Comparison of ENCODE assay signal across 15 cellular contexts in the genomic region with DNA sequence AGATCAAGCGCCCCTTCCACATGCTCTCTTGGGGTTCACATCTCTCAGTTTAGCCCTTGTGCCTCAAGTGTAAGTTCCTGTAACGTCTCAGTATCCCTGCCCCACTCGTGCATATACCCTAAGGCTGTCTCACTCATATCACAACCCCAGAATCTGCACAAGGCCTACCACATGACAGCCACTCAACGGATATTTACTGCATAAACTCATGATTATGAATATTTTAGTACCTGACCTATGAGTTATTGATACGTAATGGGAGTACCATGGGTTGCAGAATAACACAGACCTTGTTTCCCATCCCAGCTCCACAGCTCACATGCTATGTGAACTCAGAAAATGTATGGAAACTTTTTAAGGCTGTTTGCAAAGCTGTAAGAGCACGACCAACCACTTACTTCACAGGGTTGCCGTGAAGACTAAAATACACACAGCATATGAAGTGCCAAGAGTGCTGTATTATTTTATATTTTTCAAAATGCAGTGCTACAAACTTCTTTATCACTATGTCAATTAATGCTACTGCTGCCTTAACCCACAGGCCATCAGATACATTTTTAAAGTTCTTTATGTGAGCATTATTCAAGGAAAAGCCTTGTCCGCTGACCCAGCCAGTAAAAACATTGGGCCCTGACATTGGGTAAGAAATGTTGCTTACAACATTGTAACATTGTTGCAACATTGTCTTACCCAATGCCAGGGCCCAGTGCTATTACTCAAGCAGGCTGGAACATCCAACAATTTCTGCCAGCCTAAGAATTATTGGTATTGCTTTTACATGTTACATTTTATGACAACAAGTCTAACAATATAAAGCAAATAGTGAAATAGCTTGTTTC.
A peak's percentile ranks its signal among the peaks of the same experiment; 100 is the strongest.
DNase-seq lines count a peak whose midpoint lies in the region; ATAC-seq and TF ChIP-seq lines count a peak whose summit lies in the region.
"Had no signal": no experiment of that assay in that cellular context is flagged by ENCODE, and none has a peak within 500 bp of the region (broad histone marks: within the 10 kb centered on the region; RNA-seq: fewer than 3 reads in every experiment).

No MANE protein-coding gene starts in this region.

- peaks cover 2% of the 10 kb centered on the region for H3K36me3 Mint-ChIP-seq in central memory CD8-positive, alpha-beta T cell (ENCODE audit: insufficient read depth)

- H3K36me3 ChIP-seq in lung (ENCODE audit: control insufficient read depth in 2 of 2, insufficient read depth in 2 of 2, low read length in 2 of 2) (no peaks in the 10 kb centered on the region), thoracic aorta (no peaks in the 10 kb centered on the region)

- WGBS in lung, 2 donors: 56 to 70% methylated on average over 8 of the region's 8 CpGs

- H3K27me3 ChIP-seq in lung (ENCODE audit: control insufficient read depth, insufficient read depth) (no peaks in the 10 kb centered on the region), thoracic aorta (replicated peaks; ENCODE audit: insufficient read depth) (no peaks in the 10 kb centered on the region)

- DNase-seq in MV-4-11 (lab: John Stamatoyannopoulos, UW) (peak; percentile 88), lung (ENCODE audit: low spot score) (peak; percentile 50), thoracic aorta (ENCODE audit: low spot score) (peak; percentile 34), middle frontal gyrus (ENCODE audit: extremely low spot score, low spot score) (no peak), UCSD-AML1 (lab: John Stamatoyannopoulos, UW; ENCODE audit: unreplicated experiment) (no peak), HPDE6-E6E7 (ENCODE audit: extremely low spot score) (no peak)
- no peak for DNase-seq in central memory CD8-positive, alpha-beta T cell (ENCODE audit: low spot score in 2 of 2)
- DNase-seq in stimulated activated naive CD8-positive, alpha-beta T cell treated with anti-CD3 and anti-CD28 coated beads, Interleukin-15, amount 100 ng/mL, for 72 hours: no peak
- DNase-seq: activated T-cell treated with anti-CD3 and anti-CD28 coated beads, Interleukin-2, amount 50 U/mL, for 24 hours; central memory CD4-positive, alpha-beta T cell; DND-41; hippocampal formation; Kasumi-1; NCI-H774; T1000 had no signal

- H3K4me1 ChIP-seq in lung (ENCODE audit: control insufficient read depth in 2 of 2, insufficient read depth in 2 of 2, low read length in 2 of 2) (peaks cover 5 to 16% of the 10 kb centered on the region in 2 donors), thoracic aorta (ENCODE audit: control insufficient read depth in 1 of 2, low read depth in 2 of 2) (peaks cover 17 to 26% of the 10 kb centered on the region in 2 donors)

- H3K27me3 Mint-ChIP-seq in central memory CD8-positive, alpha-beta T cell: no peaks in the 10 kb centered on the region
- H3K27me3 Mint-ChIP-seq in stimulated activated naive CD8-positive, alpha-beta T cell treated with anti-CD3 and anti-CD28 coated beads, Interleukin-15, amount 100 ng/mL, for 72 hours: no peaks in the 10 kb centered on the region
- H3K27me3 Mint-ChIP-seq: activated T-cell treated with anti-CD3 and anti-CD28 coated beads, Interleukin-2, amount 50 U/mL, for 24 hours had no signal

- TF ChIP-seq CTCF in lung (IDR thresholded peaks at IDR 0.05; ENCODE audit: control extremely low read depth, extremely low read depth) (no peak), thoracic aorta (IDR thresholded peaks at IDR 0.05) (no peak)

- peak overlapping the region in 1 of 2 donors; percentile 44 for H3K27ac ChIP-seq in lung (ENCODE audit: low read depth in 1 of 2, low read length in 1 of 2)
- peak overlapping the region; percentile 55 to 56 for H3K27ac ChIP-seq in thoracic aorta

- ATAC-seq in central memory CD8-positive, alpha-beta T cell (replicated peaks; ENCODE audit: extremely low read depth, poor library complexity, severe bottlenecking): no peak
- ATAC-seq in lung (ENCODE audit: insufficient read depth, low FRiP score) (peak; percentile 79), thoracic aorta (ENCODE audit: insufficient number of reproducible peaks, low FRiP score, low read depth) (peak; percentile 84)
- ATAC-seq in stimulated activated naive CD8-positive, alpha-beta T cell treated with anti-CD3 and anti-CD28 coated beads, Interleukin-15, amount 100 ng/mL, for 72 hours: no peak

- H3K9me3 Mint-ChIP-seq in central memory CD8-positive, alpha-beta T cell: no peaks in the 10 kb centered on the region
- H3K9me3 Mint-ChIP-seq in stimulated activated naive CD8-positive, alpha-beta T cell treated with anti-CD3 and anti-CD28 coated beads, Interleukin-15, amount 100 ng/mL, for 72 hours: no peaks in the 10 kb centered on the region
- H3K9me3 Mint-ChIP-seq: activated T-cell treated with anti-CD3 and anti-CD28 coated beads, Interleukin-2, amount 50 U/mL, for 24 hours had no signal

- no peak overlapping the region for H3K4me3 Mint-ChIP-seq in central memory CD8-positive, alpha-beta T cell
- no peak overlapping the region for H3K4me3 Mint-ChIP-seq in stimulated activated naive CD8-positive, alpha-beta T cell treated with anti-CD3 and anti-CD28 coated beads, Interleukin-15, amount 100 ng/mL, for 72 hours
- H3K4me3 Mint-ChIP-seq: activated T-cell treated with anti-CD3 and anti-CD28 coated beads, Interleukin-2, amount 50 U/mL, for 24 hours had no signal

- H3K4me3 ChIP-seq in lung (no peak overlapping the region), thoracic aorta (no peak overlapping the region)

- peak overlapping the region; percentile 61 for H3K27ac Mint-ChIP-seq in central memory CD8-positive, alpha-beta T cell (ENCODE audit: low read depth)
- H3K27ac Mint-ChIP-seq in stimulated activated naive CD8-positive, alpha-beta T cell treated with anti-CD3 and anti-CD28 coated beads, Interleukin-15, amount 100 ng/mL, for 72 hours: no peak overlapping the region
- H3K27ac Mint-ChIP-seq: activated T-cell treated with anti-CD3 and anti-CD28 coated beads, Interleukin-2, amount 50 U/mL, for 24 hours had no signal

- H3K4me1 Mint-ChIP-seq in central memory CD8-positive, alpha-beta T cell: peaks cover 39% of the 10 kb centered on the region
- H3K4me1 Mint-ChIP-seq in stimulated activated naive CD8-positive, alpha-beta T cell treated with anti-CD3 and anti-CD28 coated beads, Interleukin-15, amount 100 ng/mL, for 72 hours: peaks cover 1% of the 10 kb centered on the region

- H3K9me3 ChIP-seq in lung (ENCODE audit: control insufficient read depth in 2 of 2, insufficient read depth in 1 of 2, low read length in 1 of 2) (no peaks in the 10 kb centered on the region), thoracic aorta (no peaks in the 10 kb centered on the region)

Comparison
In these comparisons a context has a peak if more than half of its experiments do, and no peak if none do; other contexts are left out.
1. DNase-seq: peak in MV-4-11 (single experiment), lung (single experiment) and thoracic aorta (single experiment); none in central memory CD8-positive, alpha-beta T cell (0 of 2), middle frontal gyrus (single experiment), UCSD-AML1 (single experiment), stimulated activated naive CD8-positive, alpha-beta T cell treated with anti-CD3 and anti-CD28 coated beads, Interleukin-15, amount 100 ng/mL, for 72 hours (0 of 2) and HPDE6-E6E7 (single experiment).
2. ATAC-seq: peak in lung (single experiment) and thoracic aorta (single experiment); none in central memory CD8-positive, alpha-beta T cell (single experiment) and stimulated activated naive CD8-positive, alpha-beta T cell treated with anti-CD3 and anti-CD28 coated beads, Interleukin-15, amount 100 ng/mL, for 72 hours (single experiment).